In the genomic region with DNA sequence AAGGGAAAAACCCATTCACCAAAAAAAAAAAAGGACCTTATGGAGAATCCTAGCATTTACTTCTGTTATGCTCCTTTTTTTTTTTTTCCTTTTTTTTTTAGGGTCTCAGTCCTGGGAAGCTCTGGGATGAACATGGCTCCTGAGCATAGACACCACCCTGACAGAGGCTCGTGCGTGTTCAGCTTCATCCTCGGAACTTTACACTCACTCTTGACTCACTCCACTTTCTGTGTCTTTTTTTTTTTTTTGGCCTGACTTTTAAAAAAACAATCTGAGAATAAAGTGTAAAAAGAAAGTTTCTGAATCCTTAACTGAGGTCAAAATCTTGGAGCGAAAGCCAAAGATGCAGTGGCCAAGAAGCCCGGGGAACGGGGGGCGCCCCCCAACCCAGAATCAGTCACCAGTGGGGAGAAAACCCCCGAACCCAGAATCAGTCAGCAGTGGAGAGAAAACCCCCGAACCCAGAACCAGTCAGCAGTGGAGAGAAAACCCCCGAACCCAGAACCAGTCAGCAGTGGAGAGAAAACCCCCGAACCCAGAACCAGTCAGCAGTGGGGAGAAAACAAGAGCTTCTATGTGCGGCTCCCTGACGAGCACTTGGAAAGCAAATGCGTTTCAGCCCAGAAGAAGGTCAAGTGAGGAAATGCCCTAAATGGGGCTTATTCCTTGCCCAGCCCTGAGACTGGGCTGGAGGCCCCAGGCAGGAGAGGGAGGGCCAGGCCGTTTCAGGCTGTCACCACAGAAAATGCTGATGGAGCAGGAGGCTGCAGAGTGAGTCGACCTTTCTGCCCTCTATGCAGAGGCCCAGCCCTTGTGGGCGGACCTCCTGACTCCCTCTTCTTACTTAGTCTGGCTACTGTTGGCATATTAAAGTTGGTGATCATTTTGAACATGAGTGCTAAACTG, we compare ENCODE assay signal across 13 cellular contexts. TPM values are rescaled to one million over a fixed set of nuclear protein-coding genes. Genes with fewer than 3 reads are reported as not detected.
DNase-seq lines count a peak whose midpoint lies in the region; FAIRE-seq and TF ChIP-seq lines count a peak whose summit lies in the region.
"Had no signal": no experiment of that assay in that cellular context is flagged by ENCODE, and none has a peak within 500 bp of the region (broad histone marks: within the 10 kb centered on the region; RNA-seq: fewer than 3 reads in every experiment).

No MANE protein-coding gene starts in this region.

- no peak overlapping the region for H3K4me3 Mint-ChIP-seq in T-helper 2 cell treated with Interferon-gamma antibody and Interleukin-4, amounts not matched to agents 5 μg/mL and 100 μg/mL, for 36 hours
- H3K4me3 Mint-ChIP-seq: CD4-positive, alpha-beta T cell had no signal

- no peak overlapping the region for H3K27ac Mint-ChIP-seq in T-helper 2 cell treated with Interferon-gamma antibody and Interleukin-4, amounts not matched to agents 5 μg/mL and 100 μg/mL, for 36 hours
- H3K27ac Mint-ChIP-seq: CD4-positive, alpha-beta T cell had no signal

- no peak overlapping the region for H3K9ac ChIP-seq in fibroblast of lung (ENCODE audit: insufficient read depth, low read length)

- no peak overlapping the region for H3K4me3 ChIP-seq in fibroblast of lung (replicated peaks in 1 of 4; ENCODE audit: control extremely low read depth in 1 of 4, insufficient read depth in 1 of 4, low read depth in 3 of 4, low read length in 4 of 4)
- H3K4me3 ChIP-seq in BE2C (ENCODE audit: low read depth, low read length): no peak overlapping the region
- H3K4me3 ChIP-seq: dorsolateral prefrontal cortex had no signal

- H3K79me2 ChIP-seq in fibroblast of lung (ENCODE audit: control insufficient read depth, insufficient read depth, low read length): no peaks in the 10 kb centered on the region

- H3K9me3 ChIP-seq in fibroblast of lung (ENCODE audit: control insufficient read depth, insufficient read depth, low read depth, low read length) (no peaks in the 10 kb centered on the region), BE2C (no peaks in the 10 kb centered on the region)
- H3K9me3 ChIP-seq: neutrophil had no signal

- H4K20me1 ChIP-seq in fibroblast of lung (ENCODE audit: control insufficient read depth, extremely low read depth, insufficient read depth, low read length): no peaks in the 10 kb centered on the region

- FAIRE-seq in RCC 7860 (lab: Jason Lieb, UNC): peak; percentile 94

- no peak overlapping the region for H2AFZ ChIP-seq in fibroblast of lung (ENCODE audit: low read length)

- H3K27me3 ChIP-seq in fibroblast of lung (ENCODE audit: control insufficient read depth, insufficient read depth, low read length) (no peaks in the 10 kb centered on the region), BE2C (no peaks in the 10 kb centered on the region)

- H3K4me1 ChIP-seq in fibroblast of lung (ENCODE audit: control insufficient read depth, extremely low read depth, insufficient read depth, low read length): peaks cover 29% of the 10 kb centered on the region
- no peaks in the 10 kb centered on the region for H3K4me1 ChIP-seq in BE2C

- H3K4me1 Mint-ChIP-seq in T-helper 2 cell treated with Interferon-gamma antibody and Interleukin-4, amounts not matched to agents 5 μg/mL and 100 μg/mL, for 36 hours (ENCODE audit: low read depth): peaks cover 2% of the 10 kb centered on the region

- no peak for TF ChIP-seq CTCF in fibroblast of lung (conservative IDR thresholded peaks at IDR 0.05 in 1 of 2, IDR thresholded peaks at IDR 0.05 in 1 of 2; ENCODE audit: low read depth in 1 of 2, low read length in 2 of 2)
- no peak for TF ChIP-seq CTCF in BE2C (IDR thresholded peaks at IDR 0.05; ENCODE audit: low read depth, low read length)

- peaks cover 9% of the 10 kb centered on the region for H3K27me3 Mint-ChIP-seq in T-helper 2 cell treated with Interferon-gamma antibody and Interleukin-4, amounts not matched to agents 5 μg/mL and 100 μg/mL, for 36 hours (ENCODE audit: low read depth)

- H3K36me3 Mint-ChIP-seq in T-helper 2 cell treated with Interferon-gamma antibody and Interleukin-4, amounts not matched to agents 5 μg/mL and 100 μg/mL, for 36 hours (ENCODE audit: low read depth): no peaks in the 10 kb centered on the region

- no peaks in the 10 kb centered on the region for H3K9me3 Mint-ChIP-seq in T-helper 2 cell treated with Interferon-gamma antibody and Interleukin-4, amounts not matched to agents 5 μg/mL and 100 μg/mL, for 36 hours
- H3K9me3 Mint-ChIP-seq: CD4-positive, alpha-beta T cell had no signal

- peak overlapping the region; percentile 52 for H3K27ac ChIP-seq in fibroblast of lung (ENCODE audit: insufficient read depth, low read length)
- H3K27ac ChIP-seq: neutrophil had no signal

- peak; percentile 70 for DNase-seq in AG20443 (ENCODE audit: low spot score)
- peak; percentile 83 for DNase-seq in RCC 7860 (ENCODE audit: low spot score)
- DNase-seq in fibroblast of lung (ENCODE audit: low read depth in 2 of 2): peak; percentile 59 to 61
- peak; percentile 60 for DNase-seq in putamen (ENCODE audit: low spot score)
- no peak for DNase-seq in T-helper 2 cell treated with Interferon-gamma antibody and Interleukin-4, amounts not matched to agents 5 μg/mL and 100 μg/mL, for 36 hours (ENCODE audit: low spot score)
- DNase-seq in BE2C: no peak
- DNase-seq in mesenteric fat pad (ENCODE audit: low spot score): no peak
- no peak for DNase-seq in NCI-H187 (lab: John Stamatoyannopoulos, UW)
- DNase-seq: activated T-cell treated with anti-CD3 and anti-CD28 coated beads, Interleukin-2, amount 50 U/mL, for 1 hour; CD4-positive, alpha-beta T cell; dorsolateral prefrontal cortex; MV-4-11 had no signal

- H3K36me3 ChIP-seq in fibroblast of lung (ENCODE audit: control insufficient read depth, insufficient read depth, low read length) (no peaks in the 10 kb centered on the region), BE2C (no peaks in the 10 kb centered on the region)
- H3K36me3 ChIP-seq: neutrophil had no signal

- peak overlapping the region; percentile 45 for H3K4me2 ChIP-seq in fibroblast of lung (ENCODE audit: extremely low read depth, insufficient read depth, low read length)

RNA-seq across cellular contexts. Expression of gene PFKP, which starts 19.0 kb away (rescaled TPM):
- total RNA-seq in fibroblast of lung (79.1 and 90.3 TPM in 2 replicates), mesenteric fat pad (37.9 TPM)
- polyA plus RNA-seq in fibroblast of lung: 74.3 and 79.0 TPM in 2 replicates
- 149 and 151 TPM in 2 replicates for polyA plus RNA-seq in fibroblast of lung (2012)
- polyA minus RNA-seq in fibroblast of lung (ENCODE audit: low replicate concordance): 103 and 104 TPM in 2 replicates
- 25.6 TPM for polyA plus RNA-seq in BE2C (2012; ENCODE audit: insufficient read depth, insufficient read length, low read depth)

Comparison
In these comparisons a context has a peak if more than half of its experiments do, and no peak if none do; other contexts are left out.
1. DNase-seq: peak in AG20443 (single experiment), RCC 7860 (single experiment), fibroblast of lung (2 of 2) and putamen (single experiment); none in T-helper 2 cell treated with Interferon-gamma antibody and Interleukin-4, amounts not matched to agents 5 μg/mL and 100 μg/mL, for 36 hours (single experiment), BE2C (single experiment), mesenteric fat pad (single experiment) and NCI-H187 (0 of 2).